In genomic region chr5:65802080-65802479, GRCh38 we compare ENCODE assay signal across 15 cellular contexts.
A peak's percentile ranks its signal among the peaks of the same experiment; 100 is the strongest.
DNase-seq lines count a peak whose midpoint lies in the region; ATAC-seq and TF ChIP-seq lines count a peak whose summit lies in the region.
"Had no signal": no experiment of that assay in that cellular context is flagged by ENCODE, and none has a peak within 500 bp of the region (broad histone marks: within the 10 kb centered on the region; RNA-seq: fewer than 3 reads in every experiment).

No MANE protein-coding gene starts in this region.

- H3K27ac ChIP-seq in BLaER1 treated with 17β-estradiol and CSF1 and Interleukin-3, amounts not matched to agents 10 nM and 100 nM: no peak overlapping the region
- H3K27ac ChIP-seq in angular gyrus (ENCODE audit: low read depth, low read length): peak overlapping the region; percentile 97
- H3K27ac ChIP-seq in esophagus muscularis mucosa (replicated peaks in 1 of 4): no peak overlapping the region
- H3K27ac ChIP-seq in right cardiac atrium (ENCODE audit: low read length): no peak overlapping the region
- H3K27ac ChIP-seq: RWPE1 had no signal

- peak overlapping the region in 6 of 10 experiments; percentile 6 to 31 (median 21); a peak in 6 of 20 replicates for H3K4me3 ChIP-seq in BLaER1 treated with 17β-estradiol and CSF1 and Interleukin-3, amounts not matched to agents 10 nM and 100 nM
- H3K4me3 ChIP-seq in esophagus muscularis mucosa (no peak overlapping the region), skeletal muscle satellite cell (ENCODE audit: low read length) (no peak overlapping the region), right cardiac atrium (ENCODE audit: low read length) (no peak overlapping the region)
- H3K4me3 ChIP-seq: GM23338 had no signal

- H3K36me3 ChIP-seq in BLaER1 treated with 17β-estradiol and CSF1 and Interleukin-3, amounts not matched to agents 10 nM and 100 nM: peaks cover 77 to 100% (median 89%) of the 10 kb centered on the region in 11 experiments
- H3K36me3 ChIP-seq in esophagus muscularis mucosa (peaks cover 0 to 17% (median 3%) of the 10 kb centered on the region in 4 donors), skeletal muscle satellite cell (ENCODE audit: insufficient read depth, low read length) (peaks cover 27% of the 10 kb centered on the region)

- no peak for TF ChIP-seq EP300 in esophagus muscularis mucosa (IDR thresholded peaks at IDR 0.05)

- no peak overlapping the region for H3K4me2 ChIP-seq in BLaER1 treated with 17β-estradiol and CSF1 and Interleukin-3, amounts not matched to agents 10 nM and 100 nM
- no peak overlapping the region for H3K4me2 ChIP-seq in skeletal muscle satellite cell (ENCODE audit: low read length)
- H3K4me2 ChIP-seq: GM23338 had no signal

- WGBS in esophagus muscularis mucosa: 100% methylated on average over 1 of the region's 7 CpGs
- WGBS in right cardiac atrium: 98% methylated on average over 7 of the region's 7 CpGs

- DNase-seq in esophagus muscularis mucosa (ENCODE audit: extremely low spot score) (peak; percentile 45), Right ventricle myocardium superior (no peak), right cardiac atrium (no peak)
- no peak for DNase-seq in activated CD4-positive, alpha-beta T cell treated with anti-CD3 and anti-CD28 coated beads, Interleukin-2, amount 50 U/mL, for 4 hours
- DNase-seq: BE2C; CD8-positive, alpha-beta memory T cell; DMS 273 treated with DMSO at 0.1 percent for 48 hours; KBM-7; NCI-H1048; NCI-H146 had no signal

- intact Hi-C loops in esophagus muscularis mucosa (cut with DNase I) (no loop called here), Right ventricle myocardium superior (cut with DNase I) (no loop called here), right cardiac atrium (cut with DNase I) (no loop called here)

- H4K20me1 ChIP-seq in BLaER1 treated with 17β-estradiol and CSF1 and Interleukin-3, amounts not matched to agents 10 nM and 100 nM: peaks cover 0 to 83% (median 0%) of the 10 kb centered on the region in 11 experiments; a peak in 3 of 22 replicates

- no peaks in the 10 kb centered on the region for H3K27me3 ChIP-seq in BLaER1 treated with 17β-estradiol and CSF1 and Interleukin-3, amounts not matched to agents 10 nM and 100 nM
- no peaks in the 10 kb centered on the region for H3K27me3 ChIP-seq in esophagus muscularis mucosa
- no peaks in the 10 kb centered on the region for H3K27me3 ChIP-seq in skeletal muscle satellite cell (ENCODE audit: control insufficient read depth, insufficient read depth, low read length)
- no peaks in the 10 kb centered on the region for H3K27me3 ChIP-seq in right cardiac atrium (ENCODE audit: control insufficient read depth, insufficient read depth)
- H3K27me3 ChIP-seq: BE2C had no signal

- no peak for ATAC-seq in Right ventricle myocardium superior (ENCODE audit: poor library complexity)
- no peak for ATAC-seq in right cardiac atrium
- ATAC-seq: GM23338 had no signal

- no peak for TF ChIP-seq CTCF in esophagus muscularis mucosa (IDR thresholded peaks at IDR 0.05)

- no peak for TF ChIP-seq POLR2A in esophagus muscularis mucosa (IDR thresholded peaks at IDR 0.05; ENCODE audit: low read depth)

- H3K9ac ChIP-seq in BLaER1 treated with 17β-estradiol and CSF1 and Interleukin-3, amounts not matched to agents 10 nM and 100 nM: no peak overlapping the region
- H3K9ac ChIP-seq in skeletal muscle satellite cell (ENCODE audit: low read depth, low read length): peak overlapping the region; percentile 68

- H3K4me1 ChIP-seq in BLaER1 treated with 17β-estradiol and CSF1 and Interleukin-3, amounts not matched to agents 10 nM and 100 nM: peaks cover 0 to 31% (median 0%) of the 10 kb centered on the region in 10 experiments; a peak in 5 of 20 replicates
- H3K4me1 ChIP-seq in esophagus muscularis mucosa (peaks cover 9 to 13% (median 11%) of the 10 kb centered on the region in 4 donors), skeletal muscle satellite cell (ENCODE audit: control insufficient read depth, insufficient read depth, low read length) (peaks cover 20% of the 10 kb centered on the region), right cardiac atrium (ENCODE audit: control insufficient read depth, insufficient read depth, low read length) (no peaks in the 10 kb centered on the region)
- H3K4me1 ChIP-seq: BE2C had no signal

- peaks cover 13 to 55% (median 49%) of the 10 kb centered on the region in 11 experiments; a peak in 21 of 22 replicates for H3K9me3 ChIP-seq in BLaER1 treated with 17β-estradiol and CSF1 and Interleukin-3, amounts not matched to agents 10 nM and 100 nM (replicated peaks in 1 of 11)
- H3K9me3 ChIP-seq in esophagus muscularis mucosa (no peaks in the 10 kb centered on the region), skeletal muscle satellite cell (replicated peaks; ENCODE audit: low read length) (no peaks in the 10 kb centered on the region), right cardiac atrium (ENCODE audit: control insufficient read depth, low read length) (no peaks in the 10 kb centered on the region)
- H3K9me3 ChIP-seq: BE2C had no signal

Comparison
In these comparisons a context has a peak if more than half of its experiments do, and no peak if none do; other contexts are left out.
1. H3K4me3 ChIP-seq: peak in BLaER1 treated with 17β-estradiol and CSF1 and Interleukin-3, amounts not matched to agents 10 nM and 100 nM (6 of 10); none in esophagus muscularis mucosa (0 of 4), skeletal muscle satellite cell (single experiment) and right cardiac atrium (single experiment).